Comparison of ENCODE assay signal across 15 cellular contexts in the genomic region with DNA sequence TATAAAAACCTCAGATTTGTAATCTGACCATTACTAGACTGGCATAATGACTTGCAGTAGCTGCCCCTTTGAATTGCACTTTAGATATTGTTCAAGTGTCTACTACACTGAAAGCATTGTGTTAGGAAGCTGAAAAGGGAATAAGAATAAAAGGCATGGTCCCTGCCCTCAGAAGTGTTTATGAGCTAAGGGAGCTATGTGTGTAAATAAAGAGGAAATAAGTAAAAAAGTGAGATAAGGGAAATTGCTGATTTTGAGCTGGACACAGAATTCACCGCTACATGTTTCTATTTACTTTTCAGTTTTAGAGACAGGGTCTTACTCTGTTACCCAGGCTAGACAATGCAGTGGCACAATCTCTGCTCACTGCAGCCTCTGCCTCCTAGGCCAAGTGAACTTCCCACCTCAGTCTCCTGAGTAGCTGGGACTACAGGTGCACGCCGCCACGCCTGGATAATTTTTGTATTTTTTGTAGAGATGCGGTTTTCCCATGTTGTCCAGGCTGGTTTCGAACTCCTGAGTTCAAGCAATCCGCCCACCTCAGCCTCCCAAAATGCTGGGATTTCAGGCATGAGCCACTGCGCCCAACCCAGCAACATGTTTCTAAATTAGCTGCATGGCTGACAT. TPM values are rescaled to one million over a fixed set of nuclear protein-coding genes. Genes with fewer than 3 reads are reported as not detected.
DNase-seq lines count a peak whose midpoint lies in the region; ATAC-seq and TF ChIP-seq lines count a peak whose summit lies in the region.
"Had no signal": no experiment of that assay in that cellular context is flagged by ENCODE, and none has a peak within 500 bp of the region (broad histone marks: within the 10 kb centered on the region; RNA-seq: fewer than 3 reads in every experiment).

No MANE protein-coding gene starts in this region.

- no peaks in the 10 kb centered on the region for H3F3A ChIP-seq in SK-N-SH (replicated peaks; ENCODE audit: insufficient read depth)

- H3K9me2 ChIP-seq in SK-N-SH, result no peaks in the 10 kb centered on the region

- peak overlapping the region; percentile 43 for H3K27ac Mint-ChIP-seq in activated CD4-positive, alpha-beta T cell treated with anti-CD3 and anti-CD28 coated beads, Interleukin-2, amount 10 ng/mL, durations not matched to agents 24 days and 14 days
- H3K27ac Mint-ChIP-seq in T-helper 17 cell, result peak overlapping the region; percentile 98
- peak overlapping the region in 8 of 9 donors; percentile 85 to 98 (median 93) for H3K27ac Mint-ChIP-seq in naive thymus-derived CD4-positive, alpha-beta T cell

- no peak overlapping the region for H2AFZ ChIP-seq in SK-N-SH (ENCODE audit: low read depth)

- 97% methylated on average over 8 of the region's 8 CpGs for WGBS in SK-N-SH (ENCODE audit: low lambda C conversion rate)
- WGBS in prostate gland, result 96% methylated on average over 8 of the region's 8 CpGs

- no peaks in the 10 kb centered on the region for H3K27me3 Mint-ChIP-seq in activated CD4-positive, alpha-beta T cell treated with anti-CD3 and anti-CD28 coated beads, Interleukin-2, amount 10 ng/mL, durations not matched to agents 24 days and 14 days
- H3K27me3 Mint-ChIP-seq in T-helper 17 cell, result no peaks in the 10 kb centered on the region
- no peaks in the 10 kb centered on the region for H3K27me3 Mint-ChIP-seq in naive thymus-derived CD4-positive, alpha-beta T cell

- DNase-seq in activated CD4-positive, alpha-beta T cell treated with anti-CD3 and anti-CD28 coated beads, Interleukin-2, amount 10 ng/mL, durations not matched to agents 24 days and 14 days, result no peak
- no peak for DNase-seq in activated CD4-positive, alpha-beta T cell treated with anti-CD3 and anti-CD28 coated beads, Interleukin-2, amount 50 U/mL, for 48 hours
- DNase-seq in DMS79 treated with DMSO at 0.1 percent for 48 hours (lab: John Stamatoyannopoulos, UW) (peak; percentile 24), T-helper 17 cell (no peak), SK-N-SH (no peak), prostate gland (ENCODE audit: low spot score) (no peak)
- DNase-seq in naive thymus-derived CD4-positive, alpha-beta T cell, result no peak
- DNase-seq: activated naive CD4-positive, alpha-beta T cell treated with Interleukin-2 at 50 U/mL for 16 hours; Caco-2; mucosa of descending colon; stimulated activated CD4-positive, alpha-beta T cell treated with anti-CD3 and anti-CD28 coated beads, Interleukin-2, amount 100 ng/mL, for 24 hours had no signal

- no peak overlapping the region for H3K4me3 ChIP-seq in naive thymus-derived CD4-positive, alpha-beta T cell (ENCODE audit: low read length)
- H3K4me3 ChIP-seq in SK-N-SH (ENCODE audit: low read depth in 2 of 2, low read length in 1 of 2), result no peak overlapping the region
- no peak overlapping the region for H3K4me3 ChIP-seq in prostate gland
- H3K4me3 ChIP-seq: breast epithelium, mucosa of descending colon, SK-N-MC had no signal

- peaks cover 80% of the 10 kb centered on the region for H4K20me1 ChIP-seq in SK-N-SH (ENCODE audit: insufficient read depth)

- TF ChIP-seq EP300 in SK-N-SH (IDR thresholded peaks at IDR 0.05; ENCODE audit: borderline replicate concordance in 1 of 2, low read depth in 1 of 2, low read length in 1 of 2), result no peak

- peaks cover 97% of the 10 kb centered on the region for H3K79me2 ChIP-seq in SK-N-SH (ENCODE audit: insufficient read depth)

- H3K9me3 Mint-ChIP-seq in activated CD4-positive, alpha-beta T cell treated with anti-CD3 and anti-CD28 coated beads, Interleukin-2, amount 10 ng/mL, durations not matched to agents 24 days and 14 days, result no peaks in the 10 kb centered on the region
- no peaks in the 10 kb centered on the region for H3K9me3 Mint-ChIP-seq in naive thymus-derived CD4-positive, alpha-beta T cell

- TF ChIP-seq CTCF in SK-N-SH (IDR thresholded peaks at IDR 0.05) (no peak), prostate gland (IDR thresholded peaks at IDR 0.05) (no peak)

- no peaks in the 10 kb centered on the region for H3K27me3 ChIP-seq in naive thymus-derived CD4-positive, alpha-beta T cell (ENCODE audit: control insufficient read depth in 2 of 2, insufficient read depth in 2 of 2, low read length in 2 of 2)
- no peaks in the 10 kb centered on the region for H3K27me3 ChIP-seq in SK-N-SH (ENCODE audit: insufficient read depth)
- H3K27me3 ChIP-seq in prostate gland (replicated peaks; ENCODE audit: insufficient read depth), result no peaks in the 10 kb centered on the region
- H3K27me3 ChIP-seq: breast epithelium had no signal

- CTCF ChIA-PET in naive thymus-derived CD4-positive, alpha-beta T cell (lab: Charles Lee), result interaction anchor here (0.7 to 2.6 kb wide), 6 partner anchors 11 to 87 kb away, joined by 3 to 10 read pairs (median 3); a partner anchor contains a TSS
- CTCF ChIA-PET in SK-N-SH (lab: Yijun Ruan, JAX), result interaction anchor here (1.0 to 4.2 kb wide), 7 partner anchors 8 to 64 kb away, joined by 3 to 23 read pairs (median 5); no protein-coding TSS in a partner anchor

- intact Hi-C loops in activated CD4-positive, alpha-beta T cell treated with anti-CD3 and anti-CD28 coated beads, Interleukin-2, amount 10 ng/mL, durations not matched to agents 24 days and 14 days (cut with micrococcal nuclease), result no loop called here
- intact Hi-C loops in naive thymus-derived CD4-positive, alpha-beta T cell (cut with micrococcal nuclease), result no loop called here
- intact Hi-C loops in prostate gland (cut with DNase I), result no loop called here

- no peak for TF ChIP-seq POLR2A in prostate gland (IDR thresholded peaks at IDR 0.05)

- peaks cover 69% of the 10 kb centered on the region for H3K4me1 Mint-ChIP-seq in activated CD4-positive, alpha-beta T cell treated with anti-CD3 and anti-CD28 coated beads, Interleukin-2, amount 10 ng/mL, durations not matched to agents 24 days and 14 days
- peaks cover 62% of the 10 kb centered on the region for H3K4me1 Mint-ChIP-seq in T-helper 17 cell
- H3K4me1 Mint-ChIP-seq in naive thymus-derived CD4-positive, alpha-beta T cell, result peaks cover 66 to 97% (median 87%) of the 10 kb centered on the region in 7 donors

- H3K36me3 Mint-ChIP-seq in activated CD4-positive, alpha-beta T cell treated with anti-CD3 and anti-CD28 coated beads, Interleukin-2, amount 10 ng/mL, durations not matched to agents 24 days and 14 days (ENCODE audit: low read depth), result peaks cover 6% of the 10 kb centered on the region
- H3K36me3 Mint-ChIP-seq in T-helper 17 cell (ENCODE audit: low read depth), result peaks cover 2% of the 10 kb centered on the region
- H3K36me3 Mint-ChIP-seq in naive thymus-derived CD4-positive, alpha-beta T cell, result peaks cover 0 to 6% (median 0%) of the 10 kb centered on the region in 5 donors

- no peak overlapping the region for H3K9ac ChIP-seq in SK-N-SH

- H3K27ac ChIP-seq in naive thymus-derived CD4-positive, alpha-beta T cell (ENCODE audit: low read depth, low read length), result peak overlapping the region; percentile 65
- H3K27ac ChIP-seq in SK-N-SH (ENCODE audit: low read depth in 2 of 2, low read length in 1 of 2) (no peak overlapping the region), prostate gland (no peak overlapping the region)
- H3K27ac ChIP-seq: breast epithelium, SK-N-MC had no signal

- TF ChIP-seq RAD21 in SK-N-SH (IDR thresholded peaks at IDR 0.05; ENCODE audit: low read length), result no peak

- no peak overlapping the region for H3K4me2 ChIP-seq in SK-N-SH

- POLR2A ChIA-PET in naive thymus-derived CD4-positive, alpha-beta T cell (lab: Charles Lee), result interaction anchor here (0.9 to 2.4 kb wide), 6 partner anchors 10 to 57 kb away, joined by 3 to 11 read pairs (median 4); a partner anchor contains a TSS
- POLR2A ChIA-PET in SK-N-SH (lab: Yijun Ruan, JAX), result no interaction called here

- ATAC-seq in T-helper 17 cell, result no peak
- no peak for ATAC-seq in naive thymus-derived CD4-positive, alpha-beta T cell
- ATAC-seq in GM21390 (IDR thresholded peaks at IDR 0.05; ENCODE audit: unreplicated experiment), result no peak
- ATAC-seq: mucosa of descending colon, Panc1 had no signal

- H3K4me1 ChIP-seq in naive thymus-derived CD4-positive, alpha-beta T cell (ENCODE audit: control insufficient read depth in 2 of 2, insufficient read depth in 2 of 2, low read length in 2 of 2), result peaks cover 52 to 68% of the 10 kb centered on the region in 2 donors
- H3K4me1 ChIP-seq in SK-N-SH (ENCODE audit: control insufficient read depth in 1 of 2, insufficient read depth in 2 of 2, low read depth in 1 of 2, low read length in 1 of 2) (peaks cover 11 to 13% of the 10 kb centered on the region in 2 experiments; a peak in 1 of 4 replicates), prostate gland (replicated peaks) (peaks cover 9% of the 10 kb centered on the region)
- H3K4me1 ChIP-seq: breast epithelium had no signal

- H3K9me3 ChIP-seq in T-helper 17 cell (ENCODE audit: control insufficient read depth, low read length, poor library complexity, severe bottlenecking), result no peaks in the 10 kb centered on the region
- no peaks in the 10 kb centered on the region for H3K9me3 ChIP-seq in naive thymus-derived CD4-positive, alpha-beta T cell (ENCODE audit: control insufficient read depth in 2 of 3, low read length in 3 of 3)
- no peaks in the 10 kb centered on the region for H3K9me3 ChIP-seq in SK-N-SH
- H3K9me3 ChIP-seq in prostate gland, result no peaks in the 10 kb centered on the region
- H3K9me3 ChIP-seq: breast epithelium, Caco-2, mucosa of descending colon had no signal

- no peak overlapping the region for H3K4me3 Mint-ChIP-seq in activated CD4-positive, alpha-beta T cell treated with anti-CD3 and anti-CD28 coated beads, Interleukin-2, amount 10 ng/mL, durations not matched to agents 24 days and 14 days
- H3K4me3 Mint-ChIP-seq in T-helper 17 cell, result no peak overlapping the region
- peak overlapping the region in 9 of 10 donors; percentile 7 to 83 (median 75) for H3K4me3 Mint-ChIP-seq in naive thymus-derived CD4-positive, alpha-beta T cell

- H3K36me3 ChIP-seq in naive thymus-derived CD4-positive, alpha-beta T cell (ENCODE audit: control insufficient read depth in 2 of 3, insufficient read depth in 3 of 3, low read length in 3 of 3), result no peaks in the 10 kb centered on the region
- H3K36me3 ChIP-seq in SK-N-SH (replicated peaks in 1 of 2; ENCODE audit: control insufficient read depth in 1 of 2, insufficient read depth in 2 of 2, low read length in 1 of 2) (no peaks in the 10 kb centered on the region), prostate gland (no peaks in the 10 kb centered on the region)
- H3K36me3 ChIP-seq: breast epithelium had no signal

RNA-seq across cellular contexts. Expression of a gene that starts 57.0 kb away (rescaled TPM):
- total RNA-seq in activated CD4-positive, alpha-beta T cell treated with anti-CD3 and anti-CD28 coated beads, Interleukin-2, amount 10 ng/mL, durations not matched to agents 24 days and 14 days, result 172 and 182 TPM in 2 replicates
- total RNA-seq in T-helper 17 cell (100 to 1,000 TPM; 112 to 117 TPM), prostate gland (10 to 100 TPM; 88.3 to 95.7 TPM)
- total RNA-seq in naive thymus-derived CD4-positive, alpha-beta T cell, result 100 to 1,000 TPM; 112 to 167 (median 139) TPM
- 100 to 1,000 TPM; 151 to 165 TPM for polyA plus RNA-seq in naive thymus-derived CD4-positive, alpha-beta T cell
- 81.6 and 89.6 TPM in 2 replicates for polyA plus RNA-seq in SK-N-SH (2012; rRNA removed)
- 79.2 and 104 TPM in 2 replicates for polyA plus RNA-seq in SK-N-SH (2012; cell fraction: cytosol; rRNA removed)
- polyA plus RNA-seq in SK-N-SH (2012; cell fraction: nucleus; rRNA removed), result 83.6 and 109 TPM in 2 replicates

RNA-seq across cellular contexts. Expression of a gene that starts 59.3 kb away (rescaled TPM):
- 131 and 132 TPM in 2 replicates for total RNA-seq in activated CD4-positive, alpha-beta T cell treated with anti-CD3 and anti-CD28 coated beads, Interleukin-2, amount 10 ng/mL, durations not matched to agents 24 days and 14 days
- total RNA-seq in T-helper 17 cell (10 to 100 TPM; 13.7 to 15.1 TPM), prostate gland (10 to 100 TPM in 1 of 2 donors, 1 to 10 TPM in 1; 5.2 to 15.2 TPM)
- total RNA-seq in naive thymus-derived CD4-positive, alpha-beta T cell, result 10 to 100 TPM; 15.6 to 42.5 (median 21.1) TPM
- polyA plus RNA-seq in naive thymus-derived CD4-positive, alpha-beta T cell, result 10 to 100 TPM; 13.0 to 15.5 TPM
- polyA plus RNA-seq in SK-N-SH (2012; rRNA removed), result 11.7 and 13.2 TPM in 2 replicates
- 7.0 and 10.2 TPM in 2 replicates for polyA plus RNA-seq in SK-N-SH (2012; cell fraction: cytosol; rRNA removed)
- 14.6 and 19.1 TPM in 2 replicates for polyA plus RNA-seq in SK-N-SH (2012; cell fraction: nucleus; rRNA removed)

Comparison
In these comparisons a context has a peak if more than half of its experiments do, and no peak if none do; other contexts are left out.
1. H3K27ac Mint-ChIP-seq: peak in every context shown above with its lines; median percentile 98 in T-helper 17 cell; 93 in naive thymus-derived CD4-positive, alpha-beta T cell; 43 in activated CD4-positive, alpha-beta T cell treated with anti-CD3 and anti-CD28 coated beads, Interleukin-2, amount 10 ng/mL, durations not matched to agents 24 days and 14 days.
2. H3K4me3 Mint-ChIP-seq: peak in naive thymus-derived CD4-positive, alpha-beta T cell (9 of 10); none in activated CD4-positive, alpha-beta T cell treated with anti-CD3 and anti-CD28 coated beads, Interleukin-2, amount 10 ng/mL, durations not matched to agents 24 days and 14 days (single experiment) and T-helper 17 cell (single experiment).